Comparison of ENCODE assay signal across 8 cellular contexts in the genomic region with DNA sequence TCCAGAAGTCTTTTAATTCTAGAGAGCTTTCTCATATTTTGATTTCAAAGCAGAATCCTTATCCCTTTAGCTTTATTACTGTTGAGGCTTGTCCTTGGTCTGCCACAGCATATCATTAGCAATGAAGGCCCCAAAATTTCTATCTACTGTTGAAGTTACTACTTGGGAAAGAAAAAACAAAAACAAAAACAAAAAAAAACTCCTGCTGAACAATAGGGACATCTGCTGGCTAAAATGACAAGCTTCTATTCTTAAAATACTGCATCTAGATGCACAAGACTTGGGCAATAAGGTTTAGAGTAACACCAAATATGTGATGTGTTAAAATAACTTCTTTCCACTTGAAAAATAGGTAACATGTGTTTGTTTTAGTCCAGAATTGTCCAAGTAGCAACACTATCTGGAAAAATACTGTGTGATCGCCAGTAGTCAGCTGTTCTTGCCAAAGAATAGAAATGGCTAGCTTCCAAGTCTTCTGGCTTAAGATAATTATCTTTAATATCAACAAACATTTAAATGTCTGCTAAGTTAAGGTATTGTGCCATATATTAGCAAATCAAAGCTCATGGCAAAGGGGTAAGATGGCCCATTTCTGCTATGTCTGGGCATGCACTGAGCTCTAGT. TPM values are rescaled to one million over a fixed set of nuclear protein-coding genes. Genes with fewer than 3 reads are reported as not detected.
DNase-seq lines count a peak whose midpoint lies in the region; ATAC-seq, FAIRE-seq and TF ChIP-seq lines count a peak whose summit lies in the region.

No MANE protein-coding gene starts in this region.

- H3K9ac ChIP-seq in endothelial cell of umbilical vein (replicated peaks; ENCODE audit: extremely low read depth, insufficient read depth, low read length), result no peak overlapping the region

- H3K27ac ChIP-seq in heart left ventricle (no peak overlapping the region), endothelial cell of umbilical vein (ENCODE audit: insufficient read depth, low read depth, low read length) (no peak overlapping the region)

- POLR2A ChIA-PET in endothelial cell of umbilical vein (lab: Charles Lee), result no interaction called here

- H3K4me3 ChIP-seq in heart left ventricle (no peak overlapping the region), endothelial cell of umbilical vein (replicated peaks in 1 of 3; ENCODE audit: insufficient read depth in 1 of 3, low read depth in 1 of 3, low read length in 3 of 3) (no peak overlapping the region)

- intact Hi-C loops in heart left ventricle (cut with DNase I), result loop anchor here (1.0 to 10.0 kb wide), 7 partner anchors 74 to 221 kb away; partner anchors contain the start of gene ELAPOR2 (in 1 of the 10)
- intact Hi-C loops in cardiac septum (cut with DNase I), result loop anchor here (2.0 kb wide), 1 partner anchor 210 kb away; no protein-coding TSS in a partner anchor
- intact Hi-C loops in endothelial cell of umbilical vein (cut with micrococcal nuclease), result loop anchor here (1.0 kb wide), 3 partner anchors 209 to 234 kb away; no protein-coding TSS in a partner anchor

- CTCF ChIA-PET in endothelial cell of umbilical vein (lab: Charles Lee), result interaction anchor here (0.6 to 12.0 kb wide), 37 partner anchors 8 to 1255 kb away, joined by 3 to 343 read pairs (median 5); partner anchors contain the start of genes ELAPOR2 and TMEM243

- H3K9me3 ChIP-seq in heart left ventricle (no peaks in the 10 kb centered on the region), endothelial cell of umbilical vein (replicated peaks; ENCODE audit: control insufficient read depth, insufficient read depth, low read length) (no peaks in the 10 kb centered on the region)

- H3K4me1 ChIP-seq in heart left ventricle, result peaks cover 0 to 20% (median 6%) of the 10 kb centered on the region in 12 donors
- H3K4me1 ChIP-seq in endothelial cell of umbilical vein (ENCODE audit: control insufficient read depth, extremely low read depth, insufficient read depth, low read length), result peaks cover 9% of the 10 kb centered on the region

- no peaks in the 10 kb centered on the region for H4K20me1 ChIP-seq in endothelial cell of umbilical vein (replicated peaks; ENCODE audit: control insufficient read depth, extremely low read depth, insufficient read depth, low read length)

- H2AFZ ChIP-seq in endothelial cell of umbilical vein (ENCODE audit: low read depth, low read length), result no peak overlapping the region

- no TSS peak for BruUV-seq in endothelial cell of umbilical vein (replicated peaks; lab: Mats Ljungman, UMichigan)

- TF ChIP-seq CTCF in heart left ventricle (IDR thresholded peaks at IDR 0.05) (peak; percentile 46 to 73 (median 60)), endothelial cell of umbilical vein (IDR thresholded peaks at IDR 0.05; ENCODE audit: extremely low read depth in 1 of 2, insufficient read depth in 1 of 2, low read depth in 1 of 2, low read length in 2 of 2) (peak; percentile 36 to 40)

- H3K36me3 ChIP-seq in heart left ventricle, result no peaks in the 10 kb centered on the region
- no peaks in the 10 kb centered on the region for H3K36me3 ChIP-seq in endothelial cell of umbilical vein (ENCODE audit: control insufficient read depth in 2 of 2, extremely low read depth in 1 of 2, insufficient read depth in 2 of 2, low read length in 2 of 2)

- TF ChIP-seq POLR2A in heart left ventricle (IDR thresholded peaks at IDR 0.05) (no peak), endothelial cell of umbilical vein (IDR thresholded peaks at IDR 0.05; ENCODE audit: low read depth, low read length) (no peak)

- no peaks in the 10 kb centered on the region for H3K9me1 ChIP-seq in endothelial cell of umbilical vein (replicated peaks; ENCODE audit: control insufficient read depth, extremely low read depth, insufficient read depth, low read length)

- H3K27me3 ChIP-seq in heart left ventricle (no peaks in the 10 kb centered on the region), endothelial cell of umbilical vein (ENCODE audit: control insufficient read depth in 2 of 2, insufficient read depth in 2 of 2, low read length in 2 of 2) (no peaks in the 10 kb centered on the region)

- H3K79me2 ChIP-seq in endothelial cell of umbilical vein (ENCODE audit: control insufficient read depth, insufficient read depth, low read length), result peaks cover 7% of the 10 kb centered on the region

- peak; percentile 78 for FAIRE-seq in endothelial cell of umbilical vein (lab: Jason Lieb, UNC)

- ATAC-seq in heart left ventricle, result no peak
- no peak for ATAC-seq in GM21526 (IDR thresholded peaks at IDR 0.05; ENCODE audit: low FRiP score, unreplicated experiment)
- ATAC-seq in GM21737 (IDR thresholded peaks at IDR 0.05; ENCODE audit: unreplicated experiment), result no peak

- 30 to 45% (median 39%) methylated on average over 1 of the region's 1 CpG for WGBS in heart left ventricle, 4 donors

- DNase-seq in heart left ventricle (no peak), cardiac septum (ENCODE audit: low spot score) (no peak), NCI-H2227 treated with DMSO at 0.1 percent for 48 hours (lab: John Stamatoyannopoulos, UW) (peak; percentile 38), endothelial cell of umbilical vein (ENCODE audit: low read depth, low spot score) (peak; percentile 66), superior temporal gyrus (ENCODE audit: extremely low spot score) (peak; percentile 81)
- DNase-seq in stimulated activated CD4-positive, alpha-beta T cell treated with anti-CD3 and anti-CD28 coated beads, Interleukin-12 subunit alpha, Interleukin-12 subunit beta, amount 100 ng/mL, for 4 hours, result no peak

- no peak overlapping the region for H3K4me2 ChIP-seq in endothelial cell of umbilical vein (ENCODE audit: insufficient read depth, low read length)

- dilution Hi-C loops in endothelial cell of umbilical vein (cut with MboI; ENCODE audit: extremely low pct_ligation_motif_present, low sequenced_read_pairs), result no loop called here

TF ChIP-seq in endothelial cell of umbilical vein, 7 proteins besides CTCF, POLR2A, EP300 and RAD21:
- TF ChIP-seq, protein P1, sequence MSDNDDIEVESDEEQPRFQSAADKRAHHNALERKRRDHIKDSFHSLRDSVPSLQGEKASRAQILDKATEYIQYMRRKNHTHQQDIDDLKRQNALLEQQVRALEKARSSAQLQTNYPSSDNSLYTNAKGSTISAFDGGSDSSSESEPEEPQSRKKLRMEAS (IDR thresholded peaks at IDR 0.05; ENCODE audit: insufficient read depth, insufficient read length), result no peak
- no peak for TF ChIP-seq GATA2 (IDR thresholded peaks at IDR 0.05; ENCODE audit: insufficient read depth, insufficient read length, low read depth, low read length)
- TF ChIP-seq POLR2AphosphoS5 (IDR thresholded peaks at IDR 0.05; ENCODE audit: insufficient read depth, low read depth, low read length), result no peak
- no peak for TF ChIP-seq EZH2 (IDR thresholded peaks at IDR 0.05; ENCODE audit: borderline replicate concordance, low read depth, low read length, severe bottlenecking)
- no peak for TF ChIP-seq JUN (IDR thresholded peaks at IDR 0.05; ENCODE audit: borderline replicate concordance, insufficient read depth, insufficient read length, low read depth)
- no peak for TF ChIP-seq FOS (IDR thresholded peaks at IDR 0.05; ENCODE audit: borderline replicate concordance, insufficient read depth, low read length)
- no peak for TF ChIP-seq MYC (IDR thresholded peaks at IDR 0.05; ENCODE audit: low read depth, low read length)

RNA-seq across cellular contexts. Expression of gene DMTF1, which starts 3.8 kb away (rescaled TPM):
- 10 to 100 TPM; 17.7 to 43.3 (median 22.3) TPM for total RNA-seq in heart left ventricle
- 10 to 100 TPM; 13.5 to 21.3 TPM for polyA plus RNA-seq in heart left ventricle
- total RNA-seq in cardiac septum, result 38.9 TPM
- 86.9 and 100.0 TPM in 2 replicates for total RNA-seq in endothelial cell of umbilical vein
- 78.5 and 92.9 TPM in 2 replicates for polyA plus RNA-seq in endothelial cell of umbilical vein
- polyA plus RNA-seq in endothelial cell of umbilical vein (2011; cell fraction: cytosol; rRNA removed), result 25.9 and 31.2 TPM in 2 replicates
- polyA plus RNA-seq in endothelial cell of umbilical vein (2011; cell fraction: nucleus; rRNA removed), result 734 and 788 TPM in 2 replicates
- polyA plus RNA-seq in endothelial cell of umbilical vein (2012), result 42.6 and 52.5 TPM in 2 replicates
- polyA minus RNA-seq in endothelial cell of umbilical vein, result 154 and 163 TPM in 2 replicates
- polyA minus RNA-seq in endothelial cell of umbilical vein (2011; cell fraction: cytosol; rRNA and poly(A)+ RNA removed), result 20.6 TPM
- polyA minus RNA-seq in endothelial cell of umbilical vein (2011; cell fraction: nucleus; rRNA and poly(A)+ RNA removed), result 365 and 482 TPM in 2 replicates

Comparison
In these comparisons a context has a peak if more than half of its experiments do, and no peak if none do; other contexts are left out.
1. DNase-seq: peak in NCI-H2227 treated with DMSO at 0.1 percent for 48 hours (single experiment), endothelial cell of umbilical vein (single experiment) and superior temporal gyrus (single experiment); none in heart left ventricle (0 of 5), cardiac septum (single experiment) and stimulated activated CD4-positive, alpha-beta T cell treated with anti-CD3 and anti-CD28 coated beads, Interleukin-12 subunit alpha, Interleukin-12 subunit beta, amount 100 ng/mL, for 4 hours (single experiment).